In genomic region chrX:39260965-39261364, GRCh38 we compare ENCODE assay signal across 21 cellular contexts.
DNase-seq lines count a peak whose midpoint lies in the region; ATAC-seq, FAIRE-seq and TF ChIP-seq lines count a peak whose summit lies in the region.
"Had no signal": no experiment of that assay in that cellular context is flagged by ENCODE, and none has a peak within 500 bp of the region (broad histone marks: within the 10 kb centered on the region; RNA-seq: fewer than 3 reads in every experiment).

No MANE protein-coding gene starts in this region.

- peak; percentile 30 for DNase-seq in DMS 273 (lab: John Stamatoyannopoulos, UW; ENCODE audit: unreplicated experiment)
- DNase-seq in DMS 273 treated with DMSO at 0.1 percent for 48 hours (lab: John Stamatoyannopoulos, UW) = no peak
- DNase-seq in ELR (ENCODE audit: low read depth) = peak; percentile 25
- DNase-seq in activated naive CD8-positive, alpha-beta T cell treated with anti-CD3 and anti-CD28 coated beads, Interleukin-2, amount 50 U/mL, for 24 hours = no peak
- no peak for DNase-seq in superior temporal gyrus (ENCODE audit: extremely low spot score)
- no peak for DNase-seq in testis
- no peak for DNase-seq in NAMALWA (ENCODE audit: low spot score)
- DNase-seq: NK-92 treated with Interleukin-12 subunit alpha and Interleukin-12 subunit beta, amount 100 ng/mL, for 24 hours; ovary; upper lobe of right lung had no signal

- H3K27ac ChIP-seq in testis = no peak overlapping the region
- H3K27ac ChIP-seq: 22Rv1; BLaER1 treated with 17β-estradiol and CSF1 and Interleukin-3, amounts not matched to agents 10 nM and 100 nM; breast epithelium; HL-60; ovary; skin epidermis; upper lobe of right lung; WERI-Rb-1 had no signal

- peak overlapping the region; percentile 91 for H3K27ac Mint-ChIP-seq in activated naive CD8-positive, alpha-beta T cell treated with anti-CD3 and anti-CD28 coated beads, Interleukin-2, amount 50 U/mL, for 24 hours
- H3K27ac Mint-ChIP-seq: stimulated activated memory B cell treated with anti-CD40 and anti-IgM and Interleukin-4, amounts not matched to agents 10 μg/mL and 1 μg/mL and 100 μg/mL, for 72 hours; T-cell had no signal

- FAIRE-seq in islet of Langerhans (lab: Jason Lieb, UNC) = peak; percentile 68

- H3K9me3 ChIP-seq in testis = no peaks in the 10 kb centered on the region
- H3K9me3 ChIP-seq: ovary, upper lobe of right lung had no signal

- no peak for ATAC-seq in activated naive CD8-positive, alpha-beta T cell treated with anti-CD3 and anti-CD28 coated beads, Interleukin-2, amount 50 U/mL, for 24 hours
- ATAC-seq: Right ventricle myocardium inferior; stimulated activated memory B cell treated with anti-CD40 and anti-IgM and Interleukin-4, amounts not matched to agents 10 μg/mL and 1 μg/mL and 100 μg/mL, for 72 hours had no signal

- no peaks in the 10 kb centered on the region for H3K36me3 ChIP-seq in testis (ENCODE audit: low read depth, missing control alignments)
- H3K36me3 ChIP-seq: BLaER1 treated with 17β-estradiol and CSF1 and Interleukin-3, amounts not matched to agents 10 nM and 100 nM; breast epithelium; ovary; upper lobe of right lung; WERI-Rb-1 had no signal

- H3K4me3 ChIP-seq in testis = no peak overlapping the region
- H3K4me3 ChIP-seq: BLaER1 treated with 17β-estradiol and CSF1 and Interleukin-3, amounts not matched to agents 10 nM and 100 nM; breast epithelium; K562; ovary; skin epidermis; upper lobe of right lung had no signal

- no peaks in the 10 kb centered on the region for H3K27me3 Mint-ChIP-seq in activated naive CD8-positive, alpha-beta T cell treated with anti-CD3 and anti-CD28 coated beads, Interleukin-2, amount 50 U/mL, for 24 hours
- H3K27me3 Mint-ChIP-seq: stimulated activated memory B cell treated with anti-CD40 and anti-IgM and Interleukin-4, amounts not matched to agents 10 μg/mL and 1 μg/mL and 100 μg/mL, for 72 hours; T-cell had no signal

- H3K36me3 Mint-ChIP-seq in activated naive CD8-positive, alpha-beta T cell treated with anti-CD3 and anti-CD28 coated beads, Interleukin-2, amount 50 U/mL, for 24 hours (ENCODE audit: low read depth) = peaks cover 9% of the 10 kb centered on the region
- H3K36me3 Mint-ChIP-seq: stimulated activated memory B cell treated with anti-CD40 and anti-IgM and Interleukin-4, amounts not matched to agents 10 μg/mL and 1 μg/mL and 100 μg/mL, for 72 hours; T-cell had no signal

- TF ChIP-seq CTCF in testis (IDR thresholded peaks at IDR 0.05) = no peak

- no peaks in the 10 kb centered on the region for H3K27me3 ChIP-seq in testis
- H3K27me3 ChIP-seq: ovary, upper lobe of right lung had no signal

- no peaks in the 10 kb centered on the region for H3K4me1 ChIP-seq in testis
- H3K4me1 ChIP-seq: breast epithelium, upper lobe of right lung had no signal

- WGBS in testis, 2 donors = 72 to 77% methylated on average over 3 of the region's 3 CpGs

- no peak for TF ChIP-seq POLR2A in testis (IDR thresholded peaks at IDR 0.05)

- intact Hi-C loops in testis (cut with DNase I; ENCODE audit: low total_unique reads) = no loop called here

- H3K4me3 Mint-ChIP-seq in activated naive CD8-positive, alpha-beta T cell treated with anti-CD3 and anti-CD28 coated beads, Interleukin-2, amount 50 U/mL, for 24 hours = no peak overlapping the region
- H3K4me3 Mint-ChIP-seq: stimulated activated memory B cell treated with anti-CD40 and anti-IgM and Interleukin-4, amounts not matched to agents 10 μg/mL and 1 μg/mL and 100 μg/mL, for 72 hours; T-cell had no signal

- H3K4me1 Mint-ChIP-seq in activated naive CD8-positive, alpha-beta T cell treated with anti-CD3 and anti-CD28 coated beads, Interleukin-2, amount 50 U/mL, for 24 hours = peaks cover 49% of the 10 kb centered on the region
- H3K4me1 Mint-ChIP-seq: stimulated activated memory B cell treated with anti-CD40 and anti-IgM and Interleukin-4, amounts not matched to agents 10 μg/mL and 1 μg/mL and 100 μg/mL, for 72 hours had no signal

- peaks cover 3% of the 10 kb centered on the region for H3K9me3 Mint-ChIP-seq in activated naive CD8-positive, alpha-beta T cell treated with anti-CD3 and anti-CD28 coated beads, Interleukin-2, amount 50 U/mL, for 24 hours
- H3K9me3 Mint-ChIP-seq: stimulated activated memory B cell treated with anti-CD40 and anti-IgM and Interleukin-4, amounts not matched to agents 10 μg/mL and 1 μg/mL and 100 μg/mL, for 72 hours; T-cell had no signal

Comparison
In these comparisons a context has a peak if more than half of its experiments do, and no peak if none do; other contexts are left out.
1. DNase-seq: peak in DMS 273 (single experiment) and ELR (single experiment); none in DMS 273 treated with DMSO at 0.1 percent for 48 hours (single experiment), activated naive CD8-positive, alpha-beta T cell treated with anti-CD3 and anti-CD28 coated beads, Interleukin-2, amount 50 U/mL, for 24 hours (single experiment), superior temporal gyrus (single experiment), testis (single experiment) and NAMALWA (single experiment).